ENCODE assay signal across 10 cellular contexts in the genomic region with DNA sequence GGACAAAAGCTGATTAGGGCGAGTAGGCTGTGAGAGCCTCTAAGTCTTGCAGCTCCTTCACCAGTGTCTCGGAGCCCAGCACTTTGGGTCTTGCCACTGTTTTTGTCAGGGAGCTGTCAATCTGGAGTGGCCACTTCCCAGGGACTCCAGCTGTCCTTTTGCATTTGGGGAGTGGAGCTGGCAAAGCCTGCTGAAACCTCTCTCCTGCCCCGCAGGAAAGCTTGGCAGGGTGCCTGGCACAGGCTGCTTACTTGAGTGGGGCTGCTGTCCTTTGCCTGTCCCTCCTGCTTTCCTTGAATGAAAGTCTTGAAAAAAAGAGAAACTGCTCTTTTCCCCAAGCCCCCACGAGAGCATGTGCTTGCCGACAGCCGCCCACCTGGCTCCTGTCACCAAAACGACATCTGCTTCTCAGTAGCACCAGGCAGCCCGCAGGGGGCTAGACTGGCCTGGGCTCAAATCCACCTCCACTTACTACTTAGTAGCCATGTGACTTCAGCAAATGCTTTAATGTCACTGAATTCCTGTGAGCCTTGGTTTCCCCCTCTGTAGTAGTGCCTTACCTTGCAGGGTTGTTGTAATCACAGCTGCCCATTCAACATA. TPM values are rescaled to one million over a fixed set of nuclear protein-coding genes. Genes with fewer than 3 reads are reported as not detected.
DNase-seq lines count a peak whose midpoint lies in the region; ATAC-seq and TF ChIP-seq lines count a peak whose summit lies in the region.
"Had no signal": no experiment of that assay in that cellular context is flagged by ENCODE, and none has a peak within 500 bp of the region (broad histone marks: within the 10 kb centered on the region; RNA-seq: fewer than 3 reads in every experiment).

No MANE protein-coding gene starts in this region.

- H3K27ac ChIP-seq in colonic mucosa = no peak overlapping the region
- H3K27ac ChIP-seq: coronary artery had no signal

- no peaks in the 10 kb centered on the region for H3K9me3 ChIP-seq in colonic mucosa

- no peaks in the 10 kb centered on the region for H3K4me1 ChIP-seq in colonic mucosa

- H3K4me3 ChIP-seq in fibroblast of the aortic adventitia (ENCODE audit: low read depth, low read length) (no peak overlapping the region), colonic mucosa (no peak overlapping the region)
- H3K4me3 ChIP-seq: coronary artery had no signal

- no peak overlapping the region for H3K9ac ChIP-seq in colonic mucosa (ENCODE audit: low read depth in 2 of 2, low read length in 2 of 2)

- H3K36me3 ChIP-seq in colonic mucosa = no peaks in the 10 kb centered on the region

- TF ChIP-seq CTCF in fibroblast of the aortic adventitia (IDR thresholded peaks at IDR 0.05; ENCODE audit: insufficient read depth, low read length) = peak; percentile 11
- no peak for TF ChIP-seq CTCF in colonic mucosa (IDR thresholded peaks at IDR 0.05)

- DNase-seq in ELF-1 (ENCODE audit: low read depth, low spot score) (peak; percentile 46), NCI-H82 (lab: John Stamatoyannopoulos, UW) (peak; percentile 88), fibroblast of the aortic adventitia (ENCODE audit: low read depth) (no peak), occipital lobe (lab: John Stamatoyannopoulos, UW) (peak; percentile 10), colonic mucosa (no peak), islet precursor cell (no peak)
- DNase-seq: KG1 had no signal

- ATAC-seq in HG03342 (IDR thresholded peaks at IDR 0.05; ENCODE audit: unreplicated experiment) = no peak
- ATAC-seq in GM21786 (IDR thresholded peaks at IDR 0.05; ENCODE audit: unreplicated experiment) = no peak

- H3K27me3 ChIP-seq in colonic mucosa = no peaks in the 10 kb centered on the region

- intact Hi-C loops in colonic mucosa (cut with DNase I) = no loop called here

RNA-seq across cellular contexts. Expression of gene USP13, which starts 13.7 kb away (rescaled TPM):
- total RNA-seq in fibroblast of the aortic adventitia (ENCODE audit: low replicate concordance) = 14.4 and 36.8 TPM in 2 replicates
- 13.3 TPM for total RNA-seq in occipital lobe
- total RNA-seq in colonic mucosa = 1 to 10 TPM; 4.3 to 6.6 TPM

Comparison
In these comparisons a context has a peak if more than half of its experiments do, and no peak if none do; other contexts are left out.
1. DNase-seq: peak in ELF-1 (single experiment), NCI-H82 (single experiment) and occipital lobe (single experiment); none in fibroblast of the aortic adventitia (single experiment), colonic mucosa (single experiment) and islet precursor cell (single experiment).